Comparison of ENCODE assay signal across 8 cellular contexts in genomic region chr1:208731976-208732821, GRCh38.
DNase-seq lines count a peak whose midpoint lies in the region; ATAC-seq and TF ChIP-seq lines count a peak whose summit lies in the region.

No MANE protein-coding gene starts in this region.

- H2BK15ac ChIP-seq in mesendoderm (replicated peaks; ENCODE audit: low read depth), result no peak overlapping the region

- WGBS in heart right ventricle, 2 donors, result 38 to 47% methylated on average over 4 of the region's 4 CpGs
- no CpG with 5 or more reads among the region's 4 CpGs for WGBS in mesendoderm (ENCODE audit: extremely low coverage, insufficient coverage, low lambda C conversion rate)

- intact Hi-C loops in heart right ventricle (cut with DNase I) (no loop called here), left ventricle myocardium superior (cut with micrococcal nuclease) (no loop called here)

- no peak for TF ChIP-seq CTCF in heart right ventricle (IDR thresholded peaks at IDR 0.05)

- peaks cover 0 to 2% (median 0%) of the 10 kb centered on the region in 11 donors for H3K9me3 ChIP-seq in heart right ventricle

- H3K27me3 ChIP-seq in heart right ventricle, result peaks cover 0 to 5% (median 0%) of the 10 kb centered on the region in 7 donors
- H3K27me3 ChIP-seq in mesendoderm (ENCODE audit: insufficient read depth, low read length, poor library complexity), result no peaks in the 10 kb centered on the region

- H3K36me3 ChIP-seq in heart right ventricle (no peaks in the 10 kb centered on the region), mesendoderm (ENCODE audit: control insufficient read depth, insufficient read depth, low read length) (no peaks in the 10 kb centered on the region)

- no peak overlapping the region for H4K8ac ChIP-seq in mesendoderm (ENCODE audit: low read depth, low read length)

- H3K4me3 ChIP-seq in heart right ventricle, result peak overlapping the region in 6 of 10 donors; percentile 1 to 37 (median 16)
- H3K4me3 ChIP-seq in mesendoderm (ENCODE audit: low read length), result no peak overlapping the region

- peak overlapping the region; percentile 51 for H3K18ac ChIP-seq in mesendoderm (ENCODE audit: low read length)

- H3K79me1 ChIP-seq in mesendoderm (ENCODE audit: low read length), result no peaks in the 10 kb centered on the region

- peak overlapping the region in 1 of 10 donors; percentile 19 for H3K27ac ChIP-seq in heart right ventricle
- peak overlapping the region; percentile 92 for H3K27ac ChIP-seq in mesendoderm (ENCODE audit: low read depth, low read length)

- peak overlapping the region; percentile 96 for H2BK5ac ChIP-seq in mesendoderm (ENCODE audit: low read length)

- H3K56ac ChIP-seq in mesendoderm (ENCODE audit: low read length), result peak overlapping the region; percentile 72

- H2AK5ac ChIP-seq in mesendoderm (ENCODE audit: low read length), result no peak overlapping the region

- peak overlapping the region; percentile 31 for H3K4ac ChIP-seq in mesendoderm (ENCODE audit: low read depth, low read length)

- peak overlapping the region; percentile 94 for H2BK120ac ChIP-seq in mesendoderm (ENCODE audit: low read depth, low read length)

- no peak overlapping the region for H3K4me2 ChIP-seq in mesendoderm (ENCODE audit: low read length)

- H3K79me2 ChIP-seq in mesendoderm (ENCODE audit: control insufficient read depth, insufficient read depth, low read length), result no peaks in the 10 kb centered on the region

- peaks cover 0 to 3% (median 0%) of the 10 kb centered on the region in 9 donors for H3K4me1 ChIP-seq in heart right ventricle
- H3K4me1 ChIP-seq in mesendoderm (ENCODE audit: control insufficient read depth, low read depth, low read length), result peaks cover 3% of the 10 kb centered on the region

- no peak for DNase-seq in heart right ventricle
- DNase-seq in left ventricle myocardium superior, result no peak
- DNase-seq in NCI-H526 treated with DMSO at 0.1 percent for 48 hours (lab: John Stamatoyannopoulos, UW), result peak; percentile 59
- peak; percentile 91 for DNase-seq in mesendoderm
- DNase-seq in NK-92 (lab: John Stamatoyannopoulos, UW; ENCODE audit: unreplicated experiment), result no peak
- no peak for DNase-seq in stimulated activated CD4-positive, alpha-beta T cell treated with anti-CD3 and anti-CD28 coated beads, Interleukin-1b, Interleukin-23, amount 100 ng/mL, for 48 hours

- H3K23ac ChIP-seq in mesendoderm (ENCODE audit: low read length), result peak overlapping the region; percentile 48

- no peak overlapping the region for H4K5ac ChIP-seq in mesendoderm (ENCODE audit: low read length)

- peak overlapping the region; percentile 36 for H3K9ac ChIP-seq in mesendoderm (ENCODE audit: low read length)

- ATAC-seq in heart right ventricle (no peak), left ventricle myocardium superior (no peak), HG03045 (IDR thresholded peaks at IDR 0.05; ENCODE audit: unreplicated experiment) (peak; percentile 88), esophagus mucosa (no peak)

Comparison
In these comparisons a context has a peak if more than half of its experiments do, and no peak if none do; other contexts are left out.
1. DNase-seq: peak in NCI-H526 treated with DMSO at 0.1 percent for 48 hours (single experiment) and mesendoderm (single experiment); none in heart right ventricle (0 of 2), left ventricle myocardium superior (single experiment), NK-92 (single experiment) and stimulated activated CD4-positive, alpha-beta T cell treated with anti-CD3 and anti-CD28 coated beads, Interleukin-1b, Interleukin-23, amount 100 ng/mL, for 48 hours (single experiment).